In the genomic region with DNA sequence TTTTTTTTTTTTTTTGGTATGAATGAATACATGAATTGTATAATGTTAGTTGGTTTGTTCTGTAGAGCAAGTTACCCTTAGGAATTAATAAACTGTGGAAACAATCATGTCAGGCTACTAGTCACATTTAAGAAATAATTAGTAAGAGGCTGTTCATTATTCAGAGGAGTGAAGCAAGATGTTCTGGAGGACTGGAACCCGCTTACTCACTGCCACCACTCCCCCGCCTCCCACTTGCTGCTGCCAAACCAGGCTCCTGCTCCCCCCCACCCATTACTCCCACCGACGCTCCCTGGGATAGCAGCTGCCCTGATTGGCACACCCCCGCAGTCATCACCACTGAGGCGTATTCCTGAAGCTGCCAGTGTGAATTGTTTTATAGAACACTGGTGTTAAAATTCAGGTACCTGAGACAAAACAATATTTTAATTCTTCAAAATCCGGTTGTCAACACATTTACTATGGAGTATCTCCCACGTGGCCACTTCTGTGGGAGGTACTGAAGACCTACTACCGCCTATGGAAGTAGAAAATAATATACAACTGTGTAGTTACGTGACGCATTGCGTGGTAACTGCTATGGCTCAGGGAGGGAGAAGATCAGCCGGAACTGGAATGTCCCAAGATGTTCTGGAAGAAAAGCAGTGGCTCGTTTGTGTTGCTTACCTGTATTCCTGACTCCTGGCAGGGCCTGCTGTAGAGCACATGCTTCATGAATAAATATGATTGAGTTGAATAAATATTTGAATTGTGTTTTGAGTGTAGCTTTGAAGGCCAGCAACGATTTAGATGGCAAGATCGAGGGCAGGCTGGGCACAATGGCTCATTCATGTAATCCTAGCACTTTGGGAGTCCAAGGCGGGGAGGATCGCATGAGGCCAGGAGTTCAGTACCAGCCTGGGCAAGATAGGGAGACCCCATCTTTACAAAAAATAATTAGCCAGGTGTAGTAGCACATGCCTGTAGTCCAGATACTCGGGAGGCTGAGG, we compare ENCODE assay signal across 8 cellular contexts. TPM values are rescaled to one million over a fixed set of nuclear protein-coding genes. Genes with fewer than 3 reads are reported as not detected.
DNase-seq lines count a peak whose midpoint lies in the region; ATAC-seq and TF ChIP-seq lines count a peak whose summit lies in the region.

No MANE protein-coding gene starts in this region.

- 92 to 95% methylated on average over 14 to 18 of the region's 19 CpGs for WGBS in ectodermal cell, 2 experiments

- H3K36me3 Mint-ChIP-seq in neural crest cell (ENCODE audit: low read depth) = peaks cover 22% of the 10 kb centered on the region

- H3K4me3 Mint-ChIP-seq in neural crest cell = peak overlapping the region; percentile 95

- no peak for TF ChIP-seq POLR2A in gastrocnemius medialis (IDR thresholded peaks at IDR 0.05)

- in situ Hi-C loops in gastrocnemius medialis (cut with MboI; ENCODE audit: low sequenced_read_pairs in 4 of 4) = loop anchor here in 2 of 4 donors (10.0 kb wide), 2 partner anchors 52 to 72 kb away; no protein-coding TSS in a partner anchor

- no peak overlapping the region for H3K27ac Mint-ChIP-seq in neural crest cell (ENCODE audit: unreplicated experiment)

- no peaks in the 10 kb centered on the region for H3K9me3 Mint-ChIP-seq in neural crest cell

- H3K4me1 Mint-ChIP-seq in neural crest cell = peaks cover 31% of the 10 kb centered on the region

- intact Hi-C loops in gastrocnemius medialis (cut with DNase I; ENCODE audit: low total_unique reads) = no loop called here

- H3K4me1 ChIP-seq in ectodermal cell (ENCODE audit: control insufficient read depth, insufficient read depth, low read length) (peaks cover 9% of the 10 kb centered on the region), gastrocnemius medialis (peaks cover 12 to 20% of the 10 kb centered on the region in 2 donors)

- peak overlapping the region; percentile 84 for H3K4me3 ChIP-seq in ectodermal cell (ENCODE audit: insufficient read depth, low read depth, low read length)
- no peak overlapping the region for H3K4me3 ChIP-seq in gastrocnemius medialis

- no peak overlapping the region for H3K27ac ChIP-seq in ectodermal cell (ENCODE audit: insufficient read depth, low read depth, low read length, poor library complexity, severe bottlenecking)
- peak overlapping the region in 1 of 4 donors; percentile 100 for H3K27ac ChIP-seq in gastrocnemius medialis

- H3K9me3 ChIP-seq in ectodermal cell (ENCODE audit: control insufficient read depth, low read length) (no peaks in the 10 kb centered on the region), gastrocnemius medialis (no peaks in the 10 kb centered on the region)

- DNase-seq in EH (ENCODE audit: low read depth) = peak; percentile 30
- peak; percentile 78 for DNase-seq in NCI-H526 treated with DMSO at 0.1 percent for 48 hours (lab: John Stamatoyannopoulos, UW)
- DNase-seq in neural crest cell (ENCODE audit: low read depth, low spot score) = no peak
- DNase-seq in dedifferentiated amniotic fluid mesenchymal stem cell (ENCODE audit: extremely low spot score) = no peak
- no peak for DNase-seq in activated effector memory CD4-positive, alpha-beta T cell treated with Interleukin-2 at 50 U/mL for 16 hours
- no peak for DNase-seq in left lobe of liver (ENCODE audit: low spot score)
- DNase-seq in gastrocnemius medialis = no peak

- no peak for TF ChIP-seq CTCF in neural crest cell (conservative IDR thresholded peaks at IDR 0.05)
- TF ChIP-seq CTCF in gastrocnemius medialis (IDR thresholded peaks at IDR 0.05 in 4 of 5, conservative IDR thresholded peaks at IDR 0.05 in 1 of 5) = no peak

- no peaks in the 10 kb centered on the region for H3K27me3 Mint-ChIP-seq in neural crest cell (ENCODE audit: low read depth)

- H3K36me3 ChIP-seq in ectodermal cell (ENCODE audit: control insufficient read depth, insufficient read depth, low read length) (peaks cover 26% of the 10 kb centered on the region), gastrocnemius medialis (peaks cover 0 to 39% of the 10 kb centered on the region in 2 donors)

- ATAC-seq in left lobe of liver = no peak
- ATAC-seq in gastrocnemius medialis = no peak

- no peaks in the 10 kb centered on the region for H3K27me3 ChIP-seq in ectodermal cell (ENCODE audit: control insufficient read depth, insufficient read depth, low read length, poor library complexity, severe bottlenecking)
- H3K27me3 ChIP-seq in gastrocnemius medialis = no peaks in the 10 kb centered on the region

RNA-seq across cellular contexts. Expression of a gene that starts 1.7 kb away (rescaled TPM):
- 56.3 TPM for polyA plus RNA-seq in ectodermal cell (2013, experiment 1 of 4)
- 73.9 TPM for polyA plus RNA-seq in ectodermal cell (2013, experiment 2 of 4)
- polyA plus RNA-seq in ectodermal cell (2013, experiment 3 of 4) = 54.7 TPM
- 67.2 TPM for polyA plus RNA-seq in ectodermal cell (2013, experiment 4 of 4)
- total RNA-seq in neural crest cell = 104 and 108 TPM in 2 replicates
- 12.8 TPM for total RNA-seq in left lobe of liver
- 1 to 10 TPM; 2.3 to 9.9 (median 7.5) TPM for total RNA-seq in gastrocnemius medialis

Comparison
In these comparisons a context has a peak if more than half of its experiments do, and no peak if none do; other contexts are left out.
1. DNase-seq: peak in EH (single experiment) and NCI-H526 treated with DMSO at 0.1 percent for 48 hours (single experiment); none in neural crest cell (single experiment), dedifferentiated amniotic fluid mesenchymal stem cell (single experiment), activated effector memory CD4-positive, alpha-beta T cell treated with Interleukin-2 at 50 U/mL for 16 hours (single experiment), left lobe of liver (single experiment) and gastrocnemius medialis (0 of 2).